2 cellular contexts compared by ENCODE assay signal in the genomic region with DNA sequence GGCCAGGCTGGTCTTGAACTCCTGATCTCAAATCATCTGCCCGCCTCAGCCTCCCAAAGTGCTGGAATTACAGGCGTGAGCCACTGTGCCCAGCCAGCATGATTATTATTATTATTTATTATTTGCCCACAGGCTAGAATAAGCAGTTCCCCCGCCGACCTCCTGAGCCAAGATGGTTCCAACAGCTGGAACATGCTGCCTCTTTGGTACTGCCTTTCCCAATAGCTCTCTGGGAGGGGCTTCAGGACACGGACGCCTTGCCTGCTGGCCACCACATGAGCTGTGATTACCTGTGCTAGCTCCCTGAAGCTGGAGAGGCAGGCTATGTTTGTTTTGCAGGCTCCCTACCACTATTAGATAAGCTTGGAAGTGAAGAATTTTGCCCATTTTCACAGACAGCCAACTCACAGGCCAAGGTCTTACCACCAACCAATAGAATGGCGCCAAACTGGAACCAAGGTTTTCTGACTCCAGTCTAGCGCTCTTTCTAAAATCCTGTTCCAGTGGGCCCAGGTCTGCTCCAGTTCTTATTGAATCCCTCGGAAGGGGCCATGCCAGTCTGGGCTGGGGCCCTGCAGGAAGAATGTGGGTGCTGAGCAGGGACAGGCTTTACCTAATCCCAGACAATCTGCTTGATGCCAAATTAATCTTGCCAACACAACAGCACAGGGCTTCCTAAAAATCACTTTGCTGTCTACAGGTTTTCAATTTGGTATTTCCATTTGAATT.
TF ChIP-seq lines count a peak whose summit lies in the region.

No MANE protein-coding gene starts in this region.

TF ChIP-seq in GM23338, 12 proteins besides CTCF, POLR2A, EP300 and RAD21 (continued from another document):
- TF ChIP-seq, protein P1, sequence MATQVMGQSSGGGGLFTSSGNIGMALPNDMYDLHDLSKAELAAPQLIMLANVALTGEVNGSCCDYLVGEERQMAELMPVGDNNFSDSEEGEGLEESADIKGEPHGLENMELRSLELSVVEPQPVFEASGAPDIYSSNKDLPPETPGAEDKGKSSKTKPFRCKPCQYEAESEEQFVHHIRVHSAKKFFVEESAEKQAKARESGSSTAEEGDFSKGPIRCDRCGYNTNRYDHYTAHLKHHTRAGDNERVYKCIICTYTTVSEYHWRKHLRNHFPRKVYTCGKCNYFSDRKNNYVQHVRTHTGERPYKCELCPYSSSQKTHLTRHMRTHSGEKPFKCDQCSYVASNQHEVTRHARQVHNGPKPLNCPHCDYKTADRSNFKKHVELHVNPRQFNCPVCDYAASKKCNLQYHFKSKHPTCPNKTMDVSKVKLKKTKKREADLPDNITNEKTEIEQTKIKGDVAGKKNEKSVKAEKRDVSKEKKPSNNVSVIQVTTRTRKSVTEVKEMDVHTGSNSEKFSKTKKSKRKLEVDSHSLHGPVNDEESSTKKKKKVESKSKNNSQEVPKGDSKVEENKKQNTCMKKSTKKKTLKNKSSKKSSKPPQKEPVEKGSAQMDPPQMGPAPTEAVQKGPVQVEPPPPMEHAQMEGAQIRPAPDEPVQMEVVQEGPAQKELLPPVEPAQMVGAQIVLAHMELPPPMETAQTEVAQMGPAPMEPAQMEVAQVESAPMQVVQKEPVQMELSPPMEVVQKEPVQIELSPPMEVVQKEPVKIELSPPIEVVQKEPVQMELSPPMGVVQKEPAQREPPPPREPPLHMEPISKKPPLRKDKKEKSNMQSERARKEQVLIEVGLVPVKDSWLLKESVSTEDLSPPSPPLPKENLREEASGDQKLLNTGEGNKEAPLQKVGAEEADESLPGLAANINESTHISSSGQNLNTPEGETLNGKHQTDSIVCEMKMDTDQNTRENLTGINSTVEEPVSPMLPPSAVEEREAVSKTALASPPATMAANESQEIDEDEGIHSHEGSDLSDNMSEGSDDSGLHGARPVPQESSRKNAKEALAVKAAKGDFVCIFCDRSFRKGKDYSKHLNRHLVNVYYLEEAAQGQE (IDR thresholded peaks at IDR 0.05; ENCODE audit: unreplicated experiment), result no peak
- no peak for TF ChIP-seq EZH2phosphoT487 (IDR thresholded peaks at IDR 0.05; ENCODE audit: unreplicated experiment)
- no peak for TF ChIP-seq POLR2AphosphoS5 (IDR thresholded peaks at IDR 0.05; ENCODE audit: low read depth)
- no peak for TF ChIP-seq ZNF114 (CRISPR knock-in tag; IDR thresholded peaks at IDR 0.05)
- no peak for TF ChIP-seq ZNF331 (CRISPR knock-in tag; IDR thresholded peaks at IDR 0.05; ENCODE audit: low read depth)
- TF ChIP-seq, protein P2, sequence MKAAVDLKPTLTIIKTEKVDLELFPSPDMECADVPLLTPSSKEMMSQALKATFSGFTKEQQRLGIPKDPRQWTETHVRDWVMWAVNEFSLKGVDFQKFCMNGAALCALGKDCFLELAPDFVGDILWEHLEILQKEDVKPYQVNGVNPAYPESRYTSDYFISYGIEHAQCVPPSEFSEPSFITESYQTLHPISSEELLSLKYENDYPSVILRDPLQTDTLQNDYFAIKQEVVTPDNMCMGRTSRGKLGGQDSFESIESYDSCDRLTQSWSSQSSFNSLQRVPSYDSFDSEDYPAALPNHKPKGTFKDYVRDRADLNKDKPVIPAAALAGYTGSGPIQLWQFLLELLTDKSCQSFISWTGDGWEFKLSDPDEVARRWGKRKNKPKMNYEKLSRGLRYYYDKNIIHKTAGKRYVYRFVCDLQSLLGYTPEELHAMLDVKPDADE (IDR thresholded peaks at IDR 0.05), result no peak
- TF ChIP-seq JUNB (IDR thresholded peaks at IDR 0.05; ENCODE audit: unreplicated experiment), result no peak

TF ChIP-seq in WTC11, 78 proteins besides CTCF, POLR2A, EP300 and RAD21:
- TF ChIP-seq, protein P3, sequence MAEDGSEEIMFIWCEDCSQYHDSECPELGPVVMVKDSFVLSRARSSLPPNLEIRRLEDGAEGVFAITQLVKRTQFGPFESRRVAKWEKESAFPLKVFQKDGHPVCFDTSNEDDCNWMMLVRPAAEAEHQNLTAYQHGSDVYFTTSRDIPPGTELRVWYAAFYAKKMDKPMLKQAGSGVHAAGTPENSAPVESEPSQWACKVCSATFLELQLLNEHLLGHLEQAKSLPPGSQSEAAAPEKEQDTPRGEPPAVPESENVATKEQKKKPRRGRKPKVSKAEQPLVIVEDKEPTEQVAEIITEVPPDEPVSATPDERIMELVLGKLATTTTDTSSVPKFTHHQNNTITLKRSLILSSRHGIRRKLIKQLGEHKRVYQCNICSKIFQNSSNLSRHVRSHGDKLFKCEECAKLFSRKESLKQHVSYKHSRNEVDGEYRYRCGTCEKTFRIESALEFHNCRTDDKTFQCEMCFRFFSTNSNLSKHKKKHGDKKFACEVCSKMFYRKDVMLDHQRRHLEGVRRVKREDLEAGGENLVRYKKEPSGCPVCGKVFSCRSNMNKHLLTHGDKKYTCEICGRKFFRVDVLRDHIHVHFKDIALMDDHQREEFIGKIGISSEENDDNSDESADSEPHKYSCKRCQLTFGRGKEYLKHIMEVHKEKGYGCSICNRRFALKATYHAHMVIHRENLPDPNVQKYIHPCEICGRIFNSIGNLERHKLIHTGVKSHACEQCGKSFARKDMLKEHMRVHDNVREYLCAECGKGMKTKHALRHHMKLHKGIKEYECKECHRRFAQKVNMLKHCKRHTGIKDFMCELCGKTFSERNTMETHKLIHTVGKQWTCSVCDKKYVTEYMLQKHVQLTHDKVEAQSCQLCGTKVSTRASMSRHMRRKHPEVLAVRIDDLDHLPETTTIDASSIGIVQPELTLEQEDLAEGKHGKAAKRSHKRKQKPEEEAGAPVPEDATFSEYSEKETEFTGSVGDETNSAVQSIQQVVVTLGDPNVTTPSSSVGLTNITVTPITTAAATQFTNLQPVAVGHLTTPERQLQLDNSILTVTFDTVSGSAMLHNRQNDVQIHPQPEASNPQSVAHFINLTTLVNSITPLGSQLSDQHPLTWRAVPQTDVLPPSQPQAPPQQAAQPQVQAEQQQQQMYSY (CRISPR knock-in tag; IDR thresholded peaks at IDR 0.05), result peak; percentile 87
- TF ChIP-seq FOXP1 (CRISPR knock-in tag; IDR thresholded peaks at IDR 0.05; ENCODE audit: borderline replicate concordance), result no peak
- TF ChIP-seq, protein P4, sequence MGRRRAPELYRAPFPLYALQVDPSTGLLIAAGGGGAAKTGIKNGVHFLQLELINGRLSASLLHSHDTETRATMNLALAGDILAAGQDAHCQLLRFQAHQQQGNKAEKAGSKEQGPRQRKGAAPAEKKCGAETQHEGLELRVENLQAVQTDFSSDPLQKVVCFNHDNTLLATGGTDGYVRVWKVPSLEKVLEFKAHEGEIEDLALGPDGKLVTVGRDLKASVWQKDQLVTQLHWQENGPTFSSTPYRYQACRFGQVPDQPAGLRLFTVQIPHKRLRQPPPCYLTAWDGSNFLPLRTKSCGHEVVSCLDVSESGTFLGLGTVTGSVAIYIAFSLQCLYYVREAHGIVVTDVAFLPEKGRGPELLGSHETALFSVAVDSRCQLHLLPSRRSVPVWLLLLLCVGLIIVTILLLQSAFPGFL (CRISPR knock-in tag; IDR thresholded peaks at IDR 0.05; ENCODE audit: borderline replicate concordance), result no peak
- no peak for TF ChIP-seq KAT7 (CRISPR knock-in tag; IDR thresholded peaks at IDR 0.05; ENCODE audit: borderline replicate concordance)
